1 cellular context compared by ENCODE assay signal in the genomic region with DNA sequence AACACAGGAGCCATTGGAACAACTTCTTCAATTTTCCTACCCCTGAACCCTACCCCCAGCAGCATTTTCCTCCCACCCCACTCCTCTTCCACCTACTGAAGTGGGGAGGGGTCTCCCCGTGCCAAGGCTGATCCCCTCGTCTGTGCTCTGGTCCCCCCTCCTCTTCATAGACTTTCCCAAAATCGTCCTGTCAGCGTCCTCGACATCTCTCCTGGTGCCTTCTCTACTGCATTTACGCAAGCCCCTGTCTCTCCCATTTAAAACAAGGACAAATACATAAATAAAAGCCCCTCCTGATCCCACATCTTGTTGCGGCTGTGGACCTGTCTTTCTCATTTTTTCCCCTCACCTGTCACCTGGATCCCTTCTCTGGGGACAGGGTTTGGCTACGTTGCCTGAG.
TF ChIP-seq lines count a peak whose summit lies in the region.

No MANE protein-coding gene starts in this region.

TF ChIP-seq in IMR-90, 13 proteins besides CTCF, POLR2A, EP300 and RAD21 (continued from another document):
- TF ChIP-seq RCOR1 (IDR thresholded peaks at IDR 0.05; ENCODE audit: insufficient replicate concordance, low read length): no peak
- TF ChIP-seq FOS (IDR thresholded peaks at IDR 0.05; ENCODE audit: low read depth, low read length): no peak
- TF ChIP-seq USF2 (IDR thresholded peaks at IDR 0.05; ENCODE audit: low read depth, low read length): no peak
